Comparison of ENCODE assay signal across 14 cellular contexts in genomic region chr14:42513837-42514236, GRCh38.
DNase-seq lines count a peak whose midpoint lies in the region; TF ChIP-seq lines count a peak whose summit lies in the region.
"Had no signal": no experiment of that assay in that cellular context is flagged by ENCODE, and none has a peak within 500 bp of the region (broad histone marks: within the 10 kb centered on the region; RNA-seq: fewer than 3 reads in every experiment).

No MANE protein-coding gene starts in this region.

- H3K36me3 Mint-ChIP-seq in activated naive CD8-positive, alpha-beta T cell treated with anti-CD3 and anti-CD28 coated beads for 36 hours: no peaks in the 10 kb centered on the region

- H3K4me1 ChIP-seq in iPS-20b (ENCODE audit: insufficient read depth, low read length) (peaks cover 17% of the 10 kb centered on the region; the same call in 1 of the 2 replicates), tibial artery (no peaks in the 10 kb centered on the region), HAP-1 (no peaks in the 10 kb centered on the region)

- no peaks in the 10 kb centered on the region for H3K4me1 Mint-ChIP-seq in activated naive CD8-positive, alpha-beta T cell treated with anti-CD3 and anti-CD28 coated beads for 36 hours

- in situ Hi-C loops in HAP-1 (cut with MboI; ENCODE audit: low sequenced_read_pairs): no loop called here

- no peaks in the 10 kb centered on the region for H3F3A ChIP-seq in SU-DHL-6 (ENCODE audit: insufficient read depth)

- H3K9me3 Mint-ChIP-seq in activated naive CD8-positive, alpha-beta T cell treated with anti-CD3 and anti-CD28 coated beads for 36 hours: peaks cover 10% of the 10 kb centered on the region

- intact Hi-C loops in posterior vena cava (cut with DNase I) (no loop called here), tibial artery (cut with DNase I; ENCODE audit: low total_unique reads) (no loop called here)

- no peak overlapping the region for H3K27ac Mint-ChIP-seq in activated naive CD8-positive, alpha-beta T cell treated with anti-CD3 and anti-CD28 coated beads for 36 hours

- H3K27ac ChIP-seq in SU-DHL-6 (ENCODE audit: low read depth, low read length): no peak overlapping the region
- peak overlapping the region; percentile 33 for H3K27ac ChIP-seq in iPS-20b (ENCODE audit: low read length)
- H3K27ac ChIP-seq in tibial artery: no peak overlapping the region

- H3K79me2 ChIP-seq in SU-DHL-6 (ENCODE audit: insufficient read depth, low read length): no peaks in the 10 kb centered on the region

- H3K9me2 ChIP-seq in SU-DHL-6 (replicated peaks; ENCODE audit: insufficient read depth, low read length): no peaks in the 10 kb centered on the region

- H3K9me3 ChIP-seq in SU-DHL-6 (ENCODE audit: insufficient read depth, low read length): no peaks in the 10 kb centered on the region; the same call in 1 of the 2 replicates
- H3K9me3 ChIP-seq in iPS-20b (ENCODE audit: insufficient read depth, low read depth, low read length): 0 out of 2 replicates have a peak, but pooled peaks cover 3% of the 10 kb centered on the region
- no peaks in the 10 kb centered on the region for H3K9me3 ChIP-seq in tibial artery
- H3K9me3 ChIP-seq in HAP-1: no peaks in the 10 kb centered on the region

- H3K4me3 ChIP-seq in SU-DHL-6 (ENCODE audit: insufficient read depth, low read length, poor library complexity, severe bottlenecking): no peak overlapping the region
- H3K4me3 ChIP-seq in iPS-20b (ENCODE audit: low read length): no peak overlapping the region
- no peak overlapping the region for H3K4me3 ChIP-seq in tibial artery
- H3K4me3 ChIP-seq in HAP-1: no peak overlapping the region
- H3K4me3 ChIP-seq: K562 had no signal

- H3K4me2 ChIP-seq in SU-DHL-6 (ENCODE audit: low read depth, low read length, poor library complexity, severe bottlenecking): no peak overlapping the region

- H3K27me3 Mint-ChIP-seq in activated naive CD8-positive, alpha-beta T cell treated with anti-CD3 and anti-CD28 coated beads for 36 hours: no peaks in the 10 kb centered on the region

- peaks cover 2% of the 10 kb centered on the region; the same call in 1 of the 2 replicates for H3K36me3 ChIP-seq in SU-DHL-6 (ENCODE audit: low read length)
- H3K36me3 ChIP-seq in iPS-20b (ENCODE audit: insufficient read depth, low read depth, low read length): no peaks in the 10 kb centered on the region
- H3K36me3 ChIP-seq in tibial artery: no peaks in the 10 kb centered on the region
- no peaks in the 10 kb centered on the region for H3K36me3 ChIP-seq in HAP-1 (replicated peaks)

- H3K9ac ChIP-seq in SU-DHL-6 (ENCODE audit: low read length) (no peak overlapping the region), iPS-20b (ENCODE audit: low read depth, low read length) (peak overlapping the region; percentile 2; the same call in 1 of the 2 replicates)

- peak; percentile 7 for DNase-seq in NOMO-1 treated with DMSO at 0.1 percent for 48 hours (lab: John Stamatoyannopoulos, UW; ENCODE audit: unreplicated experiment)
- DNase-seq in NOMO-1 (lab: John Stamatoyannopoulos, UW; ENCODE audit: unreplicated experiment in 2 of 2): no peak
- DNase-seq in posterior vena cava (ENCODE audit: low spot score): no peak
- DNase-seq in activated naive CD8-positive, alpha-beta T cell treated with anti-CD3 and anti-CD28 coated beads for 36 hours: no peak
- no peak for DNase-seq in tibial artery
- DNase-seq in HAP-1 (ENCODE audit: low spot score in 2 of 2): no peak
- DNase-seq: C1 segment of cervical spinal cord, DMS53, NCI-H1105, NCI-H187, NCI-H69 had no signal

- H3K4me3 Mint-ChIP-seq in activated naive CD8-positive, alpha-beta T cell treated with anti-CD3 and anti-CD28 coated beads for 36 hours: no peak overlapping the region

- H3K27me3 ChIP-seq in SU-DHL-6 (ENCODE audit: low read length) (no peaks in the 10 kb centered on the region), iPS-20b (ENCODE audit: insufficient read depth, low read length) (no peaks in the 10 kb centered on the region), tibial artery (no peaks in the 10 kb centered on the region), HAP-1 (ENCODE audit: low read depth) (no peaks in the 10 kb centered on the region)

- no peak for TF ChIP-seq CTCF in SU-DHL-6 (IDR thresholded peaks at IDR 0.05; ENCODE audit: insufficient read depth, low read length, poor library complexity, severe bottlenecking)
- TF ChIP-seq CTCF in tibial artery (IDR thresholded peaks at IDR 0.05): no peak

- peak overlapping the region; percentile 52 for H2AFZ ChIP-seq in SU-DHL-6 (ENCODE audit: low read depth, low read length, severe bottlenecking)

- H4K20me1 ChIP-seq in SU-DHL-6 (ENCODE audit: low read depth, low read length): no peaks in the 10 kb centered on the region
